Comparison of ENCODE assay signal across 10 cellular contexts in the genomic region with DNA sequence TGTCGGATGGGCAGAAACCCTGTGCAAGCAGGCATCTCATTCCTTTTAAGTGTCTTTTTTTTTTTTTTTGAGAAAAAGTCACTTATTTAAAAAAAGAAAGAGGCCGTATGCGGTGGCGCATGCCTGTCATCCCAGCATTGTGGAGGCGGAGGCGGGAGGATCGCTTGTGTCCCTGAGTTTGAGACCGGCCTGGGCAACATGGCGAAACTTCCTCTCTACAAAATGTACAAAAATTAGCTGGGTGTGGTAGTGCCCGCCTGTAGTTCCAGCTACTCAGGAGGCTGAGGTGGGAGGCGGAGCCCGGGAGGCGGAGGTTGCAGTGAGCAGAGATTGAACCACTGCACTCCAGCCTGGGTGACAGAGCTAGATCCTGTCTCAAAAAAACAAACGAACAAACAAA. TPM values are rescaled to one million over a fixed set of nuclear protein-coding genes. Genes with fewer than 3 reads are reported as not detected.
DNase-seq lines count a peak whose midpoint lies in the region; ATAC-seq, FAIRE-seq and TF ChIP-seq lines count a peak whose summit lies in the region.
"Had no signal": no experiment of that assay in that cellular context is flagged by ENCODE, and none has a peak within 500 bp of the region (broad histone marks: within the 10 kb centered on the region; RNA-seq: fewer than 3 reads in every experiment).

No MANE protein-coding gene starts in this region.

- TF ChIP-seq CTCF in keratinocyte (optimal IDR thresholded peaks at IDR 0.05 in 1 of 3, IDR thresholded peaks at IDR 0.05 in 1 of 3, conservative IDR thresholded peaks at IDR 0.05 in 1 of 3; ENCODE audit: extremely low read depth in 1 of 3, insufficient read depth in 2 of 3, low read length in 3 of 3) = no peak

- H4K20me1 ChIP-seq in keratinocyte (ENCODE audit: control insufficient read depth, extremely low read depth, insufficient read depth, low read length) = no peaks in the 10 kb centered on the region

- WGBS in thymus = 98% methylated on average over 14 of the region's 14 CpGs

- no peak for ATAC-seq in activated T-cell treated with anti-CD3 and anti-CD28 coated beads, Interleukin-2, amount 50 U/mL, for 4 hours
- ATAC-seq in GM19463 (IDR thresholded peaks at IDR 0.05; ENCODE audit: unreplicated experiment) = no peak

- H3K36me3 ChIP-seq in keratinocyte (ENCODE audit: control insufficient read depth in 2 of 2, extremely low read depth in 1 of 2, insufficient read depth in 2 of 2, low read length in 2 of 2) = no peaks in the 10 kb centered on the region
- no peaks in the 10 kb centered on the region for H3K36me3 ChIP-seq in thymus (ENCODE audit: control insufficient read depth, insufficient read depth)
- H3K36me3 ChIP-seq: BE2C had no signal

- peaks cover 23% of the 10 kb centered on the region for H3K27me3 Mint-ChIP-seq in activated T-cell treated with anti-CD3 and anti-CD28 coated beads, Interleukin-2, amount 50 U/mL, for 4 hours (ENCODE audit: low read depth)
- peaks cover 26% of the 10 kb centered on the region for H3K27me3 Mint-ChIP-seq in activated T-helper 2 cell treated with anti-CD3 and anti-CD28 coated beads, Interferon-gamma antibody, Interleukin-2, Interleukin-4, amounts not matched to agents 10 μg/mL and 5 μg/mL and 100 μg/mL, durations not matched to agents 14 hours and 24 hours and 36 hours (ENCODE audit: low read depth)

- H3K9me1 ChIP-seq in keratinocyte (ENCODE audit: control insufficient read depth, extremely low read depth, insufficient read depth, low read length) = no peaks in the 10 kb centered on the region

- H3K4me3 Mint-ChIP-seq in activated T-cell treated with anti-CD3 and anti-CD28 coated beads, Interleukin-2, amount 50 U/mL, for 4 hours = peak overlapping the region; percentile 95
- H3K4me3 Mint-ChIP-seq in activated T-helper 2 cell treated with anti-CD3 and anti-CD28 coated beads, Interferon-gamma antibody, Interleukin-2, Interleukin-4, amounts not matched to agents 10 μg/mL and 5 μg/mL and 100 μg/mL, durations not matched to agents 14 hours and 24 hours and 36 hours (ENCODE audit: low read depth) = peak overlapping the region; percentile 99

- H3K27ac Mint-ChIP-seq in activated T-helper 2 cell treated with anti-CD3 and anti-CD28 coated beads, Interferon-gamma antibody, Interleukin-2, Interleukin-4, amounts not matched to agents 10 μg/mL and 5 μg/mL and 100 μg/mL, durations not matched to agents 14 hours and 24 hours and 36 hours = no peak overlapping the region

- H3K4me2 ChIP-seq in keratinocyte (ENCODE audit: control insufficient read depth, extremely low read depth, insufficient read depth, low read depth, low read length) = peak overlapping the region; percentile 93

- H3K9ac ChIP-seq in keratinocyte (ENCODE audit: control insufficient read depth, extremely low read depth, insufficient read depth, low read length) = no peak overlapping the region

- peaks cover 34% of the 10 kb centered on the region for H3K4me1 Mint-ChIP-seq in activated T-cell treated with anti-CD3 and anti-CD28 coated beads, Interleukin-2, amount 50 U/mL, for 4 hours (ENCODE audit: low read depth)
- peaks cover 16% of the 10 kb centered on the region for H3K4me1 Mint-ChIP-seq in activated T-helper 2 cell treated with anti-CD3 and anti-CD28 coated beads, Interferon-gamma antibody, Interleukin-2, Interleukin-4, amounts not matched to agents 10 μg/mL and 5 μg/mL and 100 μg/mL, durations not matched to agents 14 hours and 24 hours and 36 hours (ENCODE audit: low read depth)

- peaks cover 2% of the 10 kb centered on the region for H3K36me3 Mint-ChIP-seq in activated T-cell treated with anti-CD3 and anti-CD28 coated beads, Interleukin-2, amount 50 U/mL, for 4 hours (ENCODE audit: insufficient read depth)
- H3K36me3 Mint-ChIP-seq in activated T-helper 2 cell treated with anti-CD3 and anti-CD28 coated beads, Interferon-gamma antibody, Interleukin-2, Interleukin-4, amounts not matched to agents 10 μg/mL and 5 μg/mL and 100 μg/mL, durations not matched to agents 14 hours and 24 hours and 36 hours (ENCODE audit: low read depth) = peaks cover 10% of the 10 kb centered on the region

- dilution Hi-C loops in keratinocyte (cut with MboI; ENCODE audit: extremely low pct_ligation_motif_present, low sequenced_read_pairs) = no loop called here

- H3K27ac ChIP-seq in keratinocyte (ENCODE audit: control insufficient read depth, insufficient read depth, low read length) (no peak overlapping the region), thymus (ENCODE audit: low read depth) (no peak overlapping the region)

- H3K4me1 ChIP-seq in keratinocyte (ENCODE audit: control insufficient read depth, extremely low read depth, insufficient read depth, low read length) = peaks cover 10% of the 10 kb centered on the region
- peaks cover 3% of the 10 kb centered on the region for H3K4me1 ChIP-seq in thymus (ENCODE audit: control insufficient read depth, insufficient read depth, low read length)
- H3K4me1 ChIP-seq: BE2C had no signal

- no peak overlapping the region for H2AFZ ChIP-seq in keratinocyte (ENCODE audit: control insufficient read depth, low read length)

- H3K4me3 ChIP-seq in keratinocyte (ENCODE audit: control insufficient read depth in 2 of 3, extremely low read depth in 1 of 3, insufficient read depth in 2 of 3, low read depth in 1 of 3, low read length in 3 of 3) (peak overlapping the region in 1 of 3 experiments; percentile 49), thymus (ENCODE audit: low read length) (peak overlapping the region; percentile 53)

- intact Hi-C loops in activated T-helper 2 cell treated with anti-CD3 and anti-CD28 coated beads, Interferon-gamma antibody, Interleukin-2, Interleukin-4, amounts not matched to agents 10 μg/mL and 5 μg/mL and 100 μg/mL, durations not matched to agents 14 hours and 24 hours and 36 hours (cut with micrococcal nuclease) = loop anchor here (5.0 kb wide), 1 partner anchor 138 kb away; a partner anchor contains a TSS

- H3K79me2 ChIP-seq in keratinocyte (ENCODE audit: control insufficient read depth, insufficient read depth, low read length) = no peaks in the 10 kb centered on the region

- DNase-seq in activated T-cell treated with anti-CD3 and anti-CD28 coated beads, Interleukin-2, amount 50 U/mL, for 4 hours = no peak
- DNase-seq in activated T-cell treated with anti-CD3 and anti-CD28 coated beads, Interleukin-2, amount 50 U/mL, for 48 hours = no peak
- no peak for DNase-seq in activated T-helper 2 cell treated with anti-CD3 and anti-CD28 coated beads, Interferon-gamma antibody, Interleukin-2, Interleukin-4, amounts not matched to agents 10 μg/mL and 5 μg/mL and 100 μg/mL, durations not matched to agents 14 hours and 24 hours and 36 hours (ENCODE audit: low spot score)
- DNase-seq in keratinocyte (ENCODE audit: low read depth, low spot score) (no peak), NCI-H1436 (lab: John Stamatoyannopoulos, UW) (no peak), RKO (ENCODE audit: low spot score) (no peak)
- DNase-seq: BE2C, NCI-H446 treated with DMSO at 0.1 percent for 48 hours had no signal

- H3K9me3 ChIP-seq in keratinocyte (ENCODE audit: control insufficient read depth, low read depth, low read length) (no peaks in the 10 kb centered on the region), thymus (ENCODE audit: control insufficient read depth) (no peaks in the 10 kb centered on the region)
- H3K9me3 ChIP-seq: BE2C had no signal

- peaks cover 4% of the 10 kb centered on the region for H3K27me3 ChIP-seq in keratinocyte (ENCODE audit: control insufficient read depth, extremely low read depth, insufficient read depth, low read length)
- peaks cover 23% of the 10 kb centered on the region for H3K27me3 ChIP-seq in thymus (ENCODE audit: control insufficient read depth, insufficient read depth)

- no peak for FAIRE-seq in keratinocyte (lab: Jason Lieb, UNC)

- H3K9me3 Mint-ChIP-seq in activated T-cell treated with anti-CD3 and anti-CD28 coated beads, Interleukin-2, amount 50 U/mL, for 4 hours = no peaks in the 10 kb centered on the region
- H3K9me3 Mint-ChIP-seq in activated T-helper 2 cell treated with anti-CD3 and anti-CD28 coated beads, Interferon-gamma antibody, Interleukin-2, Interleukin-4, amounts not matched to agents 10 μg/mL and 5 μg/mL and 100 μg/mL, durations not matched to agents 14 hours and 24 hours and 36 hours = no peaks in the 10 kb centered on the region

RNA-seq across cellular contexts. Expression of a gene that starts 1.7 kb away (rescaled TPM):
- 1 to 10 TPM; 5.0 to 6.0 (median 5.6) TPM for total RNA-seq in activated T-cell treated with anti-CD3 and anti-CD28 coated beads, Interleukin-2, amount 50 U/mL, for 4 hours
- 6.8 and 7.8 TPM in 2 replicates for total RNA-seq in activated T-helper 2 cell treated with anti-CD3 and anti-CD28 coated beads, Interferon-gamma antibody, Interleukin-2, Interleukin-4, amounts not matched to agents 10 μg/mL and 5 μg/mL and 100 μg/mL, durations not matched to agents 14 hours and 24 hours and 36 hours
- polyA plus RNA-seq in keratinocyte (6.2 to 9.9 TPM (median 7.1 TPM) in 3 replicates), thymus (15.7 TPM)
- 7.4 TPM for polyA plus RNA-seq in keratinocyte (2011; ENCODE audit: low read depth)
- polyA plus RNA-seq in keratinocyte (2011; cell fraction: cytosol; rRNA removed) = 11.6 and 14.2 TPM in 2 replicates
- polyA plus RNA-seq in keratinocyte (2011; cell fraction: nucleus; rRNA removed) = 14.0 and 14.2 TPM in 2 replicates
- 8.3 and 19.4 TPM in 2 replicates for polyA plus RNA-seq in keratinocyte (2012; ENCODE audit: low replicate concordance)
- polyA minus RNA-seq in keratinocyte = 4.7 to 22.6 TPM (median 5.3 TPM) in 3 replicates
- polyA minus RNA-seq in keratinocyte (2011; cell fraction: cytosol; rRNA and poly(A)+ RNA removed) = 1.9 TPM
- 4.1 and 5.0 TPM in 2 replicates for polyA minus RNA-seq in keratinocyte (2011; cell fraction: nucleus; rRNA and poly(A)+ RNA removed)
